In the genomic region with DNA sequence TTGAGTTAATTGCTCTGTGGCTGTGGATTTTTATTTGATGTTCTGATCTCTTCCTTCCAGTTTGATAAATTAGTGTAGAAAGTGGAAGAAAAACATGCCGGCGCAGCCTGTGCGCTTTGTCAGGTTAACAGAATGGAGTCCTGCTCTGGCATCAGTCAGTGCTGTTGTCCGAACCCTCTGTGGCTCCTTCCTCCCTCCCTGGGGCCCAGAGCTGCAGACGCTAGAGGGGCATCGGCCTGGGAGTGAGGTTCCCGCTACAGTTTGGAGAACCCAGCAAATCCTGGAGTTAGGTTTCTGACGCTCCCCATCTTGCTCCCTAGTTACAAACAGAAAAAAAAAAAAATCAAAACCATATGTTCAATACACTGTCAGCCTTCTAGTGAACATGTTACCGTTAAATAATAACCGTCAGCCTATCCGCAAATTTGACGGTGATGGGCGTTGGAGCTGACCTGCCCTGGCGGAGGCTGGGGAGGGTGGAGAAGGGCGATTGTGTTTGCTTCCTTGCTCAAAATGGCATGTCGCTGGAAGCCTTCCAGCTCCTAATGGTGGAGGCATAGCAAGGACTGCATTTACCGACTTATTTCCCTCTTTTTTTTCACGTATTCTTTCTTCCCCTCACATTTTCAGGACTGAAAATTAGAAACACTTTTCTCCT, we compare ENCODE assay signal across 11 cellular contexts. TPM values are rescaled to one million over a fixed set of nuclear protein-coding genes. Genes with fewer than 3 reads are reported as not detected.
DNase-seq lines count a peak whose midpoint lies in the region; ATAC-seq and TF ChIP-seq lines count a peak whose summit lies in the region.
"Had no signal": no experiment of that assay in that cellular context is flagged by ENCODE, and none has a peak within 500 bp of the region (broad histone marks: within the 10 kb centered on the region; RNA-seq: fewer than 3 reads in every experiment).

No MANE protein-coding gene starts in this region.

- no peak overlapping the region for H2BK5ac ChIP-seq in trophoblast cell (ENCODE audit: low read depth, low read length, poor library complexity)

- no peak for TF ChIP-seq CTCF in AG04449 (IDR thresholded peaks at IDR 0.05; ENCODE audit: insufficient read depth, low read length, missing control alignments)
- TF ChIP-seq CTCF in gastroesophageal sphincter (IDR thresholded peaks at IDR 0.05), result peak in 1 of 4 experiments; percentile 8

- CTCF ChIA-PET in AG04449 (lab: Yijun Ruan, JAX), result interaction anchor here (1.1 to 1.7 kb wide), 3 partner anchors 13 to 126 kb away, joined by 3 to 5 read pairs (median 5); no protein-coding TSS in a partner anchor

- H2AFZ ChIP-seq in trophoblast cell (ENCODE audit: insufficient read depth, low read length, poor library complexity), result peak overlapping the region; percentile 39

- H3K36me3 ChIP-seq in gastroesophageal sphincter (peaks cover 0 to 7% of the 10 kb centered on the region in 2 donors), trophoblast cell (ENCODE audit: control insufficient read depth in 1 of 2, insufficient read depth in 2 of 2, low read length in 2 of 2) (peaks cover 11 to 24% of the 10 kb centered on the region in 2 experiments)

- H3K4me1 ChIP-seq in gastroesophageal sphincter, result peaks cover 30 to 100% (median 52%) of the 10 kb centered on the region in 3 donors
- peaks cover 0 to 18% of the 10 kb centered on the region in 2 experiments for H3K4me1 ChIP-seq in trophoblast cell (ENCODE audit: control insufficient read depth in 1 of 2, insufficient read depth in 2 of 2, low read length in 2 of 2)

- H3K14ac ChIP-seq in trophoblast cell (ENCODE audit: low read length), result no peak overlapping the region

- POLR2A ChIA-PET in AG04449 (lab: Yijun Ruan, JAX), result no interaction called here

- no peak overlapping the region for H3K4me3 Mint-ChIP-seq in natural killer cell treated with Interleukin-12 subunit alpha and Interleukin-12 subunit beta and Interleukin-15 and Interleukin-18, amount 100 ng/mL, for 72 hours
- no peak overlapping the region for H3K4me3 Mint-ChIP-seq in activated T-cell treated with anti-CD3 and anti-CD28 coated beads, Interleukin-2, amount 50 U/mL, for 24 hours

- no peaks in the 10 kb centered on the region for H3K27me3 Mint-ChIP-seq in natural killer cell treated with Interleukin-12 subunit alpha and Interleukin-12 subunit beta and Interleukin-15 and Interleukin-18, amount 100 ng/mL, for 72 hours
- no peaks in the 10 kb centered on the region for H3K27me3 Mint-ChIP-seq in activated T-cell treated with anti-CD3 and anti-CD28 coated beads, Interleukin-2, amount 50 U/mL, for 24 hours

- peaks cover 34 to 51% of the 10 kb centered on the region in 2 donors for H3K4me1 Mint-ChIP-seq in natural killer cell treated with Interleukin-12 subunit alpha and Interleukin-12 subunit beta and Interleukin-15 and Interleukin-18, amount 100 ng/mL, for 72 hours (ENCODE audit: low read depth in 2 of 2)
- H3K4me1 Mint-ChIP-seq in activated T-cell treated with anti-CD3 and anti-CD28 coated beads, Interleukin-2, amount 50 U/mL, for 24 hours (ENCODE audit: low read depth), result peaks cover 63% of the 10 kb centered on the region

- no peak overlapping the region for H3K23ac ChIP-seq in trophoblast cell (ENCODE audit: low read length)

- H3K4me2 ChIP-seq in trophoblast cell (ENCODE audit: low read length), result no peak overlapping the region

- H3K9ac ChIP-seq in trophoblast cell (ENCODE audit: low read length), result no peak overlapping the region

- peaks cover 24% of the 10 kb centered on the region for H3K79me2 ChIP-seq in trophoblast cell (ENCODE audit: control insufficient read depth, insufficient read depth, low read length, poor library complexity)

- H2BK12ac ChIP-seq in trophoblast cell (ENCODE audit: low read length), result no peak overlapping the region

- no peak overlapping the region for H2AK5ac ChIP-seq in trophoblast cell (ENCODE audit: low read length)

- H3K27ac Mint-ChIP-seq in natural killer cell treated with Interleukin-12 subunit alpha and Interleukin-12 subunit beta and Interleukin-15 and Interleukin-18, amount 100 ng/mL, for 72 hours, result no peak overlapping the region
- H3K27ac Mint-ChIP-seq in activated T-cell treated with anti-CD3 and anti-CD28 coated beads, Interleukin-2, amount 50 U/mL, for 24 hours, result no peak overlapping the region

- peak overlapping the region; percentile 53 to 83 (median 80) for H3K27ac ChIP-seq in gastroesophageal sphincter
- no peak overlapping the region for H3K27ac ChIP-seq in trophoblast cell (ENCODE audit: low read depth, low read length)

- no peaks in the 10 kb centered on the region for H3K9me3 ChIP-seq in gastroesophageal sphincter
- H3K9me3 ChIP-seq in trophoblast cell (ENCODE audit: insufficient read depth, low read depth, low read length), result no peaks in the 10 kb centered on the region

- WGBS in gastroesophageal sphincter (ENCODE audit: low coverage in 1 of 2), 2 donors, result 26 to 28% methylated on average over 13 of the region's 18 CpGs
- no CpG with 5 or more reads among the region's 18 CpGs for WGBS in trophoblast cell (ENCODE audit: extremely low coverage, insufficient coverage, insufficient read length)

- H3K27me3 ChIP-seq in gastroesophageal sphincter (no peaks in the 10 kb centered on the region), trophoblast cell (ENCODE audit: insufficient read depth, low read length) (no peaks in the 10 kb centered on the region)

- TF ChIP-seq EP300 in gastroesophageal sphincter (IDR thresholded peaks at IDR 0.05), result no peak

- H3K4ac ChIP-seq in trophoblast cell (ENCODE audit: low read depth, low read length), result peak overlapping the region; percentile 95

- no peak overlapping the region for H4K91ac ChIP-seq in trophoblast cell (ENCODE audit: low read depth, low read length)

- H3K4me3 ChIP-seq in AG04449 (ENCODE audit: low read depth, low read length), result peak overlapping the region; percentile 32
- peak overlapping the region; percentile 42 to 50 for H3K4me3 ChIP-seq in gastroesophageal sphincter
- H3K4me3 ChIP-seq in trophoblast cell (ENCODE audit: low read depth, low read length), result no peak overlapping the region

- no peak overlapping the region for H2BK120ac ChIP-seq in trophoblast cell (ENCODE audit: insufficient read depth, low read length, poor library complexity)

- no peaks in the 10 kb centered on the region for H3K36me3 Mint-ChIP-seq in natural killer cell treated with Interleukin-12 subunit alpha and Interleukin-12 subunit beta and Interleukin-15 and Interleukin-18, amount 100 ng/mL, for 72 hours
- H3K36me3 Mint-ChIP-seq in activated T-cell treated with anti-CD3 and anti-CD28 coated beads, Interleukin-2, amount 50 U/mL, for 24 hours (ENCODE audit: low read depth), result peaks cover 22% of the 10 kb centered on the region

- no peaks in the 10 kb centered on the region for H3K9me3 Mint-ChIP-seq in natural killer cell treated with Interleukin-12 subunit alpha and Interleukin-12 subunit beta and Interleukin-15 and Interleukin-18, amount 100 ng/mL, for 72 hours
- no peaks in the 10 kb centered on the region for H3K9me3 Mint-ChIP-seq in activated T-cell treated with anti-CD3 and anti-CD28 coated beads, Interleukin-2, amount 50 U/mL, for 24 hours

- no peak for TF ChIP-seq POLR2A in gastroesophageal sphincter (IDR thresholded peaks at IDR 0.05)

- DNase-seq in AG04449 (ENCODE audit: low read depth, low spot score), result no peak
- DNase-seq in trophoblast cell, result no peak
- no peak for DNase-seq in amniotic stem cell (lab: John Stamatoyannopoulos, UW)
- no peak for DNase-seq in natural killer cell treated with Interleukin-12 subunit alpha and Interleukin-12 subunit beta and Interleukin-15 and Interleukin-18, amount 100 ng/mL, for 72 hours (ENCODE audit: low spot score)
- DNase-seq in activated CD4-positive, alpha-beta T cell treated with anti-CD3 and anti-CD28 coated beads for 1 hour, result no peak
- no peak for DNase-seq in activated T-cell treated with anti-CD3 and anti-CD28 coated beads, Interleukin-2, amount 50 U/mL, for 24 hours
- DNase-seq: cortex of kidney, hippocampal formation, NCI-H748 treated with DMSO at 0.1 percent for 48 hours had no signal

- H3K18ac ChIP-seq in trophoblast cell (ENCODE audit: low read length), result no peak overlapping the region

- ATAC-seq in SK-N-SH treated with all-trans-retinoic acid at 6 μM for 48 hours (peak; percentile 53), gastroesophageal sphincter (no peak)
- no peak for ATAC-seq in natural killer cell treated with Interleukin-12 subunit alpha and Interleukin-12 subunit beta and Interleukin-15 and Interleukin-18, amount 100 ng/mL, for 72 hours

- H4K12ac ChIP-seq in trophoblast cell (ENCODE audit: low read depth, low read length), result no peak overlapping the region

- H3K79me1 ChIP-seq in trophoblast cell (ENCODE audit: low read length), result peaks cover 3% of the 10 kb centered on the region

- no peak overlapping the region for H4K8ac ChIP-seq in trophoblast cell (ENCODE audit: low read depth, low read length)

TF ChIP-seq in SK-N-SH treated with all-trans-retinoic acid at 6 μM for 48 hours, 23 proteins besides CTCF, POLR2A, EP300 and RAD21:
- TF ChIP-seq TCF4 (CRISPR knock-in tag; IDR thresholded peaks at IDR 0.05; ENCODE audit: borderline replicate concordance), result no peak
- TF ChIP-seq ARNTL (CRISPR knock-in tag; IDR thresholded peaks at IDR 0.05; ENCODE audit: borderline replicate concordance, low read depth), result no peak
- TF ChIP-seq SNAI2 (CRISPR knock-in tag; IDR thresholded peaks at IDR 0.05), result no peak
- no peak for TF ChIP-seq ISL1 (CRISPR knock-in tag; IDR thresholded peaks at IDR 0.05)
- no peak for TF ChIP-seq ZFP30 (CRISPR knock-in tag; IDR thresholded peaks at IDR 0.05)
- no peak for TF ChIP-seq ZC3H10 (CRISPR knock-in tag; IDR thresholded peaks at IDR 0.05)
- TF ChIP-seq ZFP3 (CRISPR knock-in tag; IDR thresholded peaks at IDR 0.05), result no peak
- no peak for TF ChIP-seq RARB (CRISPR knock-in tag; IDR thresholded peaks at IDR 0.05)
- no peak for TF ChIP-seq ZNF8 (CRISPR knock-in tag; IDR thresholded peaks at IDR 0.05)

RNA-seq across cellular contexts. Expression of a gene that starts 13.5 kb away (rescaled TPM):
- 100 to 1,000 TPM; 113 to 129 (median 118) TPM for total RNA-seq in gastroesophageal sphincter
- 173 and 175 TPM in 2 replicates for polyA plus RNA-seq in trophoblast cell (2013)
- total RNA-seq in natural killer cell treated with Interleukin-12 subunit alpha and Interleukin-12 subunit beta and Interleukin-15 and Interleukin-18, amount 100 ng/mL, for 72 hours, result 10 to 100 TPM; 13.0 to 15.6 TPM

Comparison
In these comparisons a context has a peak if more than half of its experiments do, and no peak if none do; other contexts are left out.
1. RNA of a gene that starts 13.5 kb away (total RNA-seq): 113 to 129 TPM in gastroesophageal sphincter; 13.0 to 15.6 TPM in natural killer cell treated with Interleukin-12 subunit alpha and Interleukin-12 subunit beta and Interleukin-15 and Interleukin-18, amount 100 ng/mL, for 72 hours; every median in the first group is over 4 times any median in the second.